In genomic region chr7:77537136-77537594, GRCh38 we compare ENCODE assay signal across 8 cellular contexts. TPM values are rescaled to one million over a fixed set of nuclear protein-coding genes. Genes with fewer than 3 reads are reported as not detected.
DNase-seq lines count a peak whose midpoint lies in the region; ATAC-seq and TF ChIP-seq lines count a peak whose summit lies in the region.

Gene PTPN12 (plus strand): TSS chr7:77537295. CDS start chr7:77537547, 252 bp downstream.

- H3K27ac ChIP-seq in RWPE1, result peak within 1 kb of the TSS; percentile 98
- peak within 1 kb of the TSS; percentile 94 for H3K27ac ChIP-seq in endodermal cell (ENCODE audit: low read depth, low read length)
- peak within 1 kb of the TSS; percentile 93 for H3K27ac ChIP-seq in urinary bladder (ENCODE audit: low read depth)

- H3K9ac ChIP-seq in endodermal cell (ENCODE audit: extremely low read depth, low read length, poor library complexity, severe bottlenecking), result peak within 1 kb of the TSS; percentile 94

- no peaks in the 10 kb centered on the region for H3K9me3 Mint-ChIP-seq in activated naive CD4-positive, alpha-beta T cell treated with anti-CD3 and anti-CD28 coated beads for 36 hours
- peaks cover 21% of the 10 kb centered on the region for H3K9me3 Mint-ChIP-seq in endodermal cell

- peaks cover 11% of the 10 kb centered on the region for H3K4me1 Mint-ChIP-seq in activated naive CD4-positive, alpha-beta T cell treated with anti-CD3 and anti-CD28 coated beads for 36 hours (ENCODE audit: low read depth)
- H3K4me1 Mint-ChIP-seq in endodermal cell, result peaks cover 15% of the 10 kb centered on the region

- H3K36me3 Mint-ChIP-seq in activated naive CD4-positive, alpha-beta T cell treated with anti-CD3 and anti-CD28 coated beads for 36 hours (ENCODE audit: low read depth), result no peaks in the 10 kb centered on the region
- H3K36me3 Mint-ChIP-seq in endodermal cell (ENCODE audit: low read depth), result peaks cover 6% of the 10 kb centered on the region

- POLR2A ChIA-PET in RWPE1 (lab: Yijun Ruan, JAX; ENCODE audit: low non-redundant PET), result interaction anchor here (0.5 to 1.1 kb wide), 3 partner anchors 9 to 77 kb away, joined by 3 to 4 read pairs (median 4); no protein-coding TSS in a partner anchor

- H3K27me3 ChIP-seq in endodermal cell (ENCODE audit: control insufficient read depth, insufficient read depth, low read length, poor library complexity, severe bottlenecking), result no peaks in the 10 kb centered on the region

- CTCF ChIA-PET in activated naive CD4-positive, alpha-beta T cell treated with anti-CD3 and anti-CD28 coated beads for 36 hours (lab: Charles Lee), result no interaction called here
- CTCF ChIA-PET in RWPE1 (lab: Yijun Ruan, JAX), result no interaction called here

- H3K4me3 ChIP-seq in endodermal cell (ENCODE audit: low read length), result peak within 1 kb of the TSS; percentile 95
- peak within 1 kb of the TSS; percentile 87 for H3K4me3 ChIP-seq in urinary bladder (ENCODE audit: low read depth, low read length)

- ATAC-seq in HG03108 (IDR thresholded peaks at IDR 0.05; ENCODE audit: unreplicated experiment), result peak; percentile 32

- H3K27me3 Mint-ChIP-seq in activated naive CD4-positive, alpha-beta T cell treated with anti-CD3 and anti-CD28 coated beads for 36 hours (ENCODE audit: low read depth), result no peaks in the 10 kb centered on the region
- H3K27me3 Mint-ChIP-seq in endodermal cell (ENCODE audit: insufficient read depth), result no peaks in the 10 kb centered on the region

- H3K9me3 ChIP-seq in endodermal cell (ENCODE audit: control insufficient read depth, low read length), result peaks cover 11% of the 10 kb centered on the region

- no peak for TF ChIP-seq CTCF in RWPE1 (conservative IDR thresholded peaks at IDR 0.05; ENCODE audit: low read depth)
- no peak for TF ChIP-seq CTCF in endodermal cell (conservative IDR thresholded peaks at IDR 0.05)

- 0% methylated on average over 31 of the region's 47 CpGs; no CpG with 5 or more reads in 1 of the 2 experiments for WGBS in endodermal cell (ENCODE audit: insufficient coverage in 1 of 2, insufficient read length in 1 of 2), 2 experiments
- WGBS in urinary bladder, result 1% methylated on average over 47 of the region's 47 CpGs

- peaks cover 21% of the 10 kb centered on the region for H3K36me3 ChIP-seq in endodermal cell (ENCODE audit: control insufficient read depth, insufficient read depth, low read length)
- no peaks in the 10 kb centered on the region for H3K36me3 ChIP-seq in urinary bladder (ENCODE audit: insufficient read depth)

- intact Hi-C loops in activated naive CD4-positive, alpha-beta T cell treated with anti-CD3 and anti-CD28 coated beads for 36 hours (cut with micrococcal nuclease), result loop anchor here (1.0 to 10.0 kb wide), 7 partner anchors 75 to 1180 kb away; partner anchors contain the start of gene YWHAG

- H3K4me1 ChIP-seq in endodermal cell (ENCODE audit: control insufficient read depth, insufficient read depth, low read length) (peaks cover 3% of the 10 kb centered on the region), urinary bladder (ENCODE audit: insufficient read depth) (no peaks in the 10 kb centered on the region)

- peak within 1 kb of the TSS; percentile 84 for H3K27ac Mint-ChIP-seq in activated naive CD4-positive, alpha-beta T cell treated with anti-CD3 and anti-CD28 coated beads for 36 hours
- peak within 1 kb of the TSS; percentile 99 for H3K27ac Mint-ChIP-seq in endodermal cell

- H3K4me3 Mint-ChIP-seq in activated naive CD4-positive, alpha-beta T cell treated with anti-CD3 and anti-CD28 coated beads for 36 hours, result peak within 1 kb of the TSS; percentile 98
- H3K4me3 Mint-ChIP-seq in endodermal cell, result peak within 1 kb of the TSS; percentile 99

- no peak for DNase-seq in activated naive CD4-positive, alpha-beta T cell treated with anti-CD3 and anti-CD28 coated beads for 36 hours
- DNase-seq in activated naive CD4-positive, alpha-beta T cell treated with anti-CD3 and anti-CD28 coated beads, Interleukin-2, amount 50 U/mL, for 16 hours, result no peak
- DNase-seq in RWPE1 (ENCODE audit: low spot score) (no peak), endodermal cell (no peak), mucosa of gallbladder (ENCODE audit: low spot score) (no peak), NCI-H1417 treated with DMSO at 0.1 percent for 48 hours (lab: John Stamatoyannopoulos, UW) (no peak)

RNA-seq across cellular contexts. Expression of gene PTPN12, which starts in this region (rescaled TPM):
- 1 to 10 TPM; 7.2 to 7.6 TPM for total RNA-seq in activated naive CD4-positive, alpha-beta T cell treated with anti-CD3 and anti-CD28 coated beads for 36 hours
- total RNA-seq in endodermal cell (100 to 1,000 TPM; 147 to 158 TPM), mucosa of gallbladder (50.4 TPM), urinary bladder (136 TPM)
- polyA plus RNA-seq in endodermal cell (2013, experiment 1 of 2), result 118 TPM
- 134 TPM for polyA plus RNA-seq in endodermal cell (2013, experiment 2 of 2)
- polyA plus RNA-seq in urinary bladder, result 54.7 TPM
